In genomic region chr4:1873291-1873690, GRCh38 we compare ENCODE assay signal across 10 cellular contexts. TPM values are rescaled to one million over a fixed set of nuclear protein-coding genes. Genes with fewer than 3 reads are reported as not detected.
DNase-seq lines count a peak whose midpoint lies in the region; TF ChIP-seq lines count a peak whose summit lies in the region.
"Had no signal": no experiment of that assay in that cellular context is flagged by ENCODE, and none has a peak within 500 bp of the region (broad histone marks: within the 10 kb centered on the region; RNA-seq: fewer than 3 reads in every experiment).

No MANE protein-coding gene starts in this region.

- H3K27me3 ChIP-seq in A673 (replicated peaks; ENCODE audit: insufficient read depth, low read depth, low read length, poor library complexity) (no peaks in the 10 kb centered on the region), HAP-1 (ENCODE audit: low read depth) (no peaks in the 10 kb centered on the region)

- intact Hi-C loops in A673 (cut with micrococcal nuclease; ENCODE audit: unreplicated experiment): no loop called here

- H3K4me1 ChIP-seq in A673 (ENCODE audit: insufficient read depth, low read length, poor library complexity, severe bottlenecking) (peaks cover 28% of the 10 kb centered on the region), HAP-1 (peaks cover 28% of the 10 kb centered on the region)

- no peaks in the 10 kb centered on the region for H3K9me3 Mint-ChIP-seq in activated CD4-positive, alpha-beta memory T cell treated with anti-CD3 and anti-CD28 coated beads, Interleukin-2, amount 10 ng/mL, durations not matched to agents 7 days and 5 days
- H3K9me3 Mint-ChIP-seq in immature natural killer cell: no peaks in the 10 kb centered on the region

- H3K27me3 Mint-ChIP-seq in activated CD4-positive, alpha-beta memory T cell treated with anti-CD3 and anti-CD28 coated beads, Interleukin-2, amount 10 ng/mL, durations not matched to agents 7 days and 5 days: no peaks in the 10 kb centered on the region
- peaks cover 7 to 20% (median 13%) of the 10 kb centered on the region in 3 donors for H3K27me3 Mint-ChIP-seq in immature natural killer cell (ENCODE audit: low read depth in 3 of 3)

- in situ Hi-C loops in HAP-1 (cut with MboI; ENCODE audit: low sequenced_read_pairs): no loop called here

- peaks cover 60% of the 10 kb centered on the region for H3K4me1 Mint-ChIP-seq in activated CD4-positive, alpha-beta memory T cell treated with anti-CD3 and anti-CD28 coated beads, Interleukin-2, amount 10 ng/mL, durations not matched to agents 7 days and 5 days
- peaks cover 19 to 20% of the 10 kb centered on the region in 2 donors for H3K4me1 Mint-ChIP-seq in immature natural killer cell

- CTCF ChIA-PET in A673 (lab: Charles Lee): no interaction called here
- CTCF ChIA-PET in activated CD4-positive, alpha-beta memory T cell treated with anti-CD3 and anti-CD28 coated beads, Interleukin-2, amount 10 ng/mL, durations not matched to agents 7 days and 5 days (lab: Charles Lee): interaction anchor here (0.6 to 5.9 kb wide), 6 partner anchors 12 to 180 kb away, joined by 3 to 47 read pairs (median 4); partner anchors contain the start of gene LETM1

- H3K36me3 ChIP-seq in A673 (ENCODE audit: insufficient read depth, low read length, poor library complexity, severe bottlenecking) (no peaks in the 10 kb centered on the region), HAP-1 (replicated peaks) (no peaks in the 10 kb centered on the region; the same call in none of the 2 replicates)

- no TSS peak for BruUV-seq in A673 (replicated peaks; lab: Mats Ljungman, UMichigan)

- H3K4me3 Mint-ChIP-seq in activated CD4-positive, alpha-beta memory T cell treated with anti-CD3 and anti-CD28 coated beads, Interleukin-2, amount 10 ng/mL, durations not matched to agents 7 days and 5 days: peak overlapping the region; percentile 99
- H3K4me3 Mint-ChIP-seq in immature natural killer cell: peak overlapping the region in 3 of 5 donors; percentile 74 to 89 (median 80)

- no peak for DNase-seq in A673 (ENCODE audit: low spot score)
- peak in 1 of 2 experiments; percentile 37 for DNase-seq in HAP-1 (ENCODE audit: low spot score in 2 of 2)
- no peak for DNase-seq in activated CD4-positive, alpha-beta memory T cell treated with anti-CD3 and anti-CD28 coated beads, Interleukin-2, amount 10 ng/mL, durations not matched to agents 7 days and 5 days
- no peak for DNase-seq in immature natural killer cell
- no peak for DNase-seq in COLO829 (ENCODE audit: low spot score)
- no peak for DNase-seq in Ammon's horn (ENCODE audit: low spot score)
- no peak for DNase-seq in NCI-H510A treated with DMSO at 0.1 percent for 48 hours (lab: John Stamatoyannopoulos, UW)
- no peak for DNase-seq in activated effector memory CD4-positive, alpha-beta T cell treated with Interleukin-2 at 50 U/mL for 16 hours
- DNase-seq: NCI-H2107 had no signal

- H3K27ac Mint-ChIP-seq in activated CD4-positive, alpha-beta memory T cell treated with anti-CD3 and anti-CD28 coated beads, Interleukin-2, amount 10 ng/mL, durations not matched to agents 7 days and 5 days: peak overlapping the region; percentile 99
- peak overlapping the region in 4 of 6 donors; percentile 39 to 96 (median 90) for H3K27ac Mint-ChIP-seq in immature natural killer cell

- TF ChIP-seq CTCF in A673 (conservative IDR thresholded peaks at IDR 0.05; ENCODE audit: low read depth, low read length): no peak

- H3K36me3 Mint-ChIP-seq in activated CD4-positive, alpha-beta memory T cell treated with anti-CD3 and anti-CD28 coated beads, Interleukin-2, amount 10 ng/mL, durations not matched to agents 7 days and 5 days (ENCODE audit: low read depth): peaks cover 32% of the 10 kb centered on the region
- H3K36me3 Mint-ChIP-seq in immature natural killer cell: no peaks in the 10 kb centered on the region

- POLR2A ChIA-PET in A673 (lab: Charles Lee; ENCODE audit: low non-redundant PET): no interaction called here
- POLR2A ChIA-PET in activated CD4-positive, alpha-beta memory T cell treated with anti-CD3 and anti-CD28 coated beads, Interleukin-2, amount 10 ng/mL, durations not matched to agents 7 days and 5 days (lab: Charles Lee): interaction anchor here (0.7 to 3.4 kb wide), 18 partner anchors 10 to 161 kb away, joined by 3 to 25 read pairs (median 4); partner anchors contain the start of genes LETM1, SLBP, TACC3 and TMEM129

- H3K9me3 ChIP-seq in A673 (ENCODE audit: low read depth, low read length, poor library complexity, severe bottlenecking) (no peaks in the 10 kb centered on the region), HAP-1 (no peaks in the 10 kb centered on the region)

- peak overlapping the region; percentile 40 for H3K27ac ChIP-seq in A673 (ENCODE audit: low read depth, low read length, poor library complexity, severe bottlenecking)
- H3K27ac ChIP-seq: coronary artery had no signal

- H3K4me3 ChIP-seq in A673 (ENCODE audit: low read depth, low read length, poor library complexity, severe bottlenecking) (peak overlapping the region; percentile 98), HAP-1 (peak overlapping the region; percentile 68)

RNA-seq across cellular contexts. Expression of gene NSD2, which starts 2.1 kb away (rescaled TPM):
- 227 and 231 TPM in 2 replicates for total RNA-seq in A673 (2021)
- total RNA-seq in activated CD4-positive, alpha-beta memory T cell treated with anti-CD3 and anti-CD28 coated beads, Interleukin-2, amount 10 ng/mL, durations not matched to agents 7 days and 5 days: 100 to 1,000 TPM; 235 to 248 TPM
- 1 to 10 TPM; 1.8 to 7.2 (median 4.4) TPM for polyA plus RNA-seq in immature natural killer cell

RNA-seq across cellular contexts. Expression of gene LETM1, which starts 17.3 kb away (rescaled TPM):
- total RNA-seq in A673 (2021): 102 TPM in 2 replicates
- total RNA-seq in activated CD4-positive, alpha-beta memory T cell treated with anti-CD3 and anti-CD28 coated beads, Interleukin-2, amount 10 ng/mL, durations not matched to agents 7 days and 5 days: 10 to 100 TPM; 36.6 to 39.3 TPM
- polyA plus RNA-seq in immature natural killer cell: 10 to 100 TPM in 2 of 3 donors, 1 to 10 TPM in 1; 8.0 to 17.0 (median 10.6) TPM
